17 cellular contexts compared by ENCODE assay signal in genomic region chr7:157047148-157047547, GRCh38. TPM values are rescaled to one million over a fixed set of nuclear protein-coding genes. Genes with fewer than 3 reads are reported as not detected.
DNase-seq lines count a peak whose midpoint lies in the region; ATAC-seq and TF ChIP-seq lines count a peak whose summit lies in the region.
"Had no signal": no experiment of that assay in that cellular context is flagged by ENCODE, and none has a peak within 500 bp of the region (broad histone marks: within the 10 kb centered on the region; RNA-seq: fewer than 3 reads in every experiment).

No MANE protein-coding gene starts in this region.

- H3K79me2 ChIP-seq in mammary epithelial cell (ENCODE audit: insufficient read depth, low read length) = no peaks in the 10 kb centered on the region

- H3K27ac ChIP-seq in mammary epithelial cell (ENCODE audit: insufficient read depth, low read depth, low read length) (peak overlapping the region; percentile 58), breast epithelium (no peak overlapping the region), RWPE2 (ENCODE audit: poor library complexity, severe bottlenecking) (no peak overlapping the region), left ventricle myocardium inferior (replicated peaks) (no peak overlapping the region)

- no peaks in the 10 kb centered on the region for H4K20me1 ChIP-seq in mammary epithelial cell (ENCODE audit: insufficient read depth, low read length)

- no peak overlapping the region for H3K9ac ChIP-seq in mammary epithelial cell (ENCODE audit: insufficient read depth, low read length)

- H3K27me3 ChIP-seq in mammary epithelial cell (ENCODE audit: insufficient read depth, low read length) = no peaks in the 10 kb centered on the region
- no peaks in the 10 kb centered on the region for H3K27me3 ChIP-seq in breast epithelium
- no peaks in the 10 kb centered on the region for H3K27me3 ChIP-seq in RWPE2 (ENCODE audit: insufficient read depth, poor library complexity, severe bottlenecking)
- peaks cover 77% of the 10 kb centered on the region for H3K27me3 ChIP-seq in left ventricle myocardium inferior (ENCODE audit: low read depth)
- H3K27me3 ChIP-seq: MG63 had no signal

- in situ Hi-C loops in mammary epithelial cell (cut with MboI; ENCODE audit: low sequenced_read_pairs in 2 of 2) = loop anchor here in 1 of 2 donors (10.0 kb wide), 1 partner anchor 88 kb away; the partner anchor contains the start of gene UBE3C

- H3K4me2 ChIP-seq in mammary epithelial cell (ENCODE audit: insufficient read depth, low read depth, low read length) = peak overlapping the region; percentile 62

- peaks cover 14% of the 10 kb centered on the region for H3K4me1 ChIP-seq in mammary epithelial cell (ENCODE audit: insufficient read depth, low read length)
- H3K4me1 ChIP-seq in breast epithelium = no peaks in the 10 kb centered on the region
- H3K4me1 ChIP-seq in RWPE2 (ENCODE audit: insufficient read depth, poor library complexity, severe bottlenecking) = no peaks in the 10 kb centered on the region
- no peaks in the 10 kb centered on the region for H3K4me1 ChIP-seq in left ventricle myocardium inferior

- WGBS in mammary epithelial cell (ENCODE audit: low coverage, missing lambda C conversion rate) = 2% methylated on average over 6 of the region's 6 CpGs

- CTCF ChIA-PET in mammary epithelial cell (lab: Charles Lee; ENCODE audit: low non-redundant PET) = no interaction called here

- H3K9me3 ChIP-seq in mammary epithelial cell (replicated peaks; ENCODE audit: insufficient read depth, low read length) = no peaks in the 10 kb centered on the region
- no peaks in the 10 kb centered on the region for H3K9me3 ChIP-seq in breast epithelium
- no peaks in the 10 kb centered on the region for H3K9me3 ChIP-seq in RWPE2 (ENCODE audit: severe bottlenecking)
- peaks cover 4% of the 10 kb centered on the region for H3K9me3 ChIP-seq in left ventricle myocardium inferior (replicated peaks)
- H3K9me3 ChIP-seq: Caco-2, MG63 had no signal

- TF ChIP-seq POLR2A in breast epithelium (IDR thresholded peaks at IDR 0.05) = no peak

- no TSS peak for BruUV-seq in mammary epithelial cell (replicated peaks; lab: Mats Ljungman, UMichigan)

- TF ChIP-seq CTCF in mammary epithelial cell (conservative IDR thresholded peaks at IDR 0.05 in 1 of 2, IDR thresholded peaks at IDR 0.05 in 1 of 2; ENCODE audit: extremely low read depth in 1 of 2, insufficient read depth in 1 of 2, low read depth in 1 of 2, low read length in 2 of 2) = no peak
- no peak for TF ChIP-seq CTCF in breast epithelium (IDR thresholded peaks at IDR 0.05)
- no peak for TF ChIP-seq CTCF in RWPE2 (IDR thresholded peaks at IDR 0.05; ENCODE audit: poor library complexity, severe bottlenecking)
- TF ChIP-seq CTCF in left ventricle myocardium inferior (IDR thresholded peaks at IDR 0.05; ENCODE audit: borderline replicate concordance) = no peak

- H3K4me3 ChIP-seq in mammary epithelial cell (replicated peaks in 1 of 3; ENCODE audit: insufficient read depth in 1 of 3, low read depth in 2 of 3, low read length in 3 of 3) (no peak overlapping the region), breast epithelium (no peak overlapping the region), RWPE2 (ENCODE audit: severe bottlenecking) (no peak overlapping the region), left ventricle myocardium inferior (no peak overlapping the region)
- H3K4me3 ChIP-seq: MG63 had no signal

- H2AFZ ChIP-seq in mammary epithelial cell (ENCODE audit: low read depth, low read length) = peak overlapping the region; percentile 18

- ATAC-seq in RWPE2 (ENCODE audit: low read depth) (peak; percentile 44; the same call in 2 of the 3 replicates), HG03135 (IDR thresholded peaks at IDR 0.05; ENCODE audit: unreplicated experiment) (no peak)
- ATAC-seq: HCT116 had no signal

- DNase-seq in mammary epithelial cell (peak; percentile 70), breast epithelium (ENCODE audit: low spot score in 2 of 2) (no peak), RWPE2 (ENCODE audit: low spot score) (no peak), glomerular visceral epithelial cell (ENCODE audit: extremely low spot score) (peak; percentile 11), left ventricle myocardium inferior (no peak), NCI-H526 treated with DMSO at 0.1 percent for 48 hours (lab: John Stamatoyannopoulos, UW) (no peak), posterior cingulate gyrus (no peak)
- DNase-seq: KG1, NCI-H1092 treated with DMSO at 0.1 percent for 48 hours, NCI-H1694, NCI-H2107, NCI-H526, OCI-M1 had no signal

- dilution Hi-C loops in mammary epithelial cell (cut with HindIII; ENCODE audit: low sequenced_read_pairs) = no loop called here

- H3K36me3 ChIP-seq in mammary epithelial cell (ENCODE audit: insufficient read depth, low read length) (no peaks in the 10 kb centered on the region), breast epithelium (no peaks in the 10 kb centered on the region), RWPE2 (ENCODE audit: low read depth) (no peaks in the 10 kb centered on the region), left ventricle myocardium inferior (no peaks in the 10 kb centered on the region)
- H3K36me3 ChIP-seq: MG63 had no signal

- intact Hi-C loops in mammary epithelial cell (cut with micrococcal nuclease) (no loop called here), breast epithelium (cut with DNase I; ENCODE audit: low total_unique reads) (no loop called here), left ventricle myocardium inferior (cut with micrococcal nuclease) (no loop called here), posterior cingulate gyrus (cut with DNase I) (no loop called here)

RNA-seq across cellular contexts. Expression of gene MNX1, which starts 36.7 kb away (rescaled TPM):
- 1 to 10 TPM in 1 of 2 donors, under 1 TPM in 1; 0.50 to 5.1 TPM for total RNA-seq in mammary epithelial cell
- 0.10 TPM for polyA plus RNA-seq in mammary epithelial cell
- 1.3 TPM for polyA minus RNA-seq in mammary epithelial cell
- under 1 TPM in 2 of 3 donors, not detected in 1; 0.15 to 0.33 TPM for total RNA-seq in breast epithelium
- total RNA-seq in left ventricle myocardium inferior = not detected

Comparison
In these comparisons a context has a peak if more than half of its experiments do, and no peak if none do; other contexts are left out.
1. DNase-seq: peak in mammary epithelial cell (single experiment) and glomerular visceral epithelial cell (single experiment); none in breast epithelium (0 of 2), RWPE2 (single experiment), left ventricle myocardium inferior (single experiment), NCI-H526 treated with DMSO at 0.1 percent for 48 hours (single experiment) and posterior cingulate gyrus (0 of 10).